In genomic region chr12:113088037-113088436, GRCh38 we compare ENCODE assay signal across 1 cellular context.
TF ChIP-seq lines count a peak whose summit lies in the region.

No MANE protein-coding gene starts in this region.

TF ChIP-seq in GM12878, 131 proteins besides CTCF, POLR2A, EP300 and RAD21:
- TF ChIP-seq LARP7 (IDR thresholded peaks at IDR 0.05) (no peak), IRF3 (IDR thresholded peaks at IDR 0.05) (no peak), MLLT1 (IDR thresholded peaks at IDR 0.05) (peak; percentile 80), JUNB (IDR thresholded peaks at IDR 0.05) (no peak), NR2C2 (IDR thresholded peaks at IDR 0.05; ENCODE audit: borderline replicate concordance, control insufficient read depth, insufficient read length, low read depth) (peak; percentile 40), CHD4 (IDR thresholded peaks at IDR 0.05) (no peak), SKIL (IDR thresholded peaks at IDR 0.05; ENCODE audit: low read depth, poor library complexity, severe bottlenecking) (no peak), SMAD5 (IDR thresholded peaks at IDR 0.05; ENCODE audit: low read depth) (no peak), ZBTB33 (IDR thresholded peaks at IDR 0.05) (peak; percentile 83), NRF1 (conservative IDR thresholded peaks at IDR 0.05; ENCODE audit: low read depth, low read length) (no peak), KLF5 (IDR thresholded peaks at IDR 0.05; ENCODE audit: partially characterized antibody) (no peak)
